1 cellular context compared by ENCODE assay signal in the genomic region with DNA sequence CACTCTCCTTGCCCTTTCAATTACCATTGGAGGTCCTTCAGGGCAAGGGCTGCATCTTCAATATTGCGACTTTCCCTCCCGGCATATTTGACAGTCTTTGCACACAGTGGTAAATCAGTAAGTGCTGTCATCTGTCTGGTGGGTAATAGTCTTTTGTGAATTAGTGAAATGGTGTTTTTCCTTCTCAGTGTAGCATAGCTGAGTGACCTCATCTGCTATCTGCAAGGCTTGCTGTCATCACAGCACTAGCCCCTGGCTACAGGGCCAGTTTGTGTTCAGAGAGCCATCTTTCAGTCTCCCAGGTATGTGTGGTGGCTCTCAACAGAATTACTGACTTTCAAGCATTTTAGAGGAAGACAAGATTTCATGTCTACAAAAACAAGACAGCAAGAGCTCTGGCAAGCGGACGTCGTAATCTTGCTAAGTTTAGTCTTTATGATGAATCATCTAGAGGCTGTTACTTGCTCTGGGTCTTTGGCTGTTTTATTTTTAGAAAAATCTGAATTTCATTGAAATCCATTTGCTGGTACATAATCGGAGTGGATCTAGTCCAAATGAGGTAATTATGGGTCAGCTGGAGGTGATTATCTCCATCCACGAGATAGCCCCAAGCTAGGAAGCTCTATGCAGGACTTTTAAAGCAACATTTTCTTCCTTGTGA.
TF ChIP-seq lines count a peak whose summit lies in the region.

No MANE protein-coding gene starts in this region.

TF ChIP-seq in SK-N-SH treated with all-trans-retinoic acid at 6 μM for 48 hours, 23 proteins besides CTCF, POLR2A, EP300 and RAD21 (continued from another document):
- TF ChIP-seq, protein P1, sequence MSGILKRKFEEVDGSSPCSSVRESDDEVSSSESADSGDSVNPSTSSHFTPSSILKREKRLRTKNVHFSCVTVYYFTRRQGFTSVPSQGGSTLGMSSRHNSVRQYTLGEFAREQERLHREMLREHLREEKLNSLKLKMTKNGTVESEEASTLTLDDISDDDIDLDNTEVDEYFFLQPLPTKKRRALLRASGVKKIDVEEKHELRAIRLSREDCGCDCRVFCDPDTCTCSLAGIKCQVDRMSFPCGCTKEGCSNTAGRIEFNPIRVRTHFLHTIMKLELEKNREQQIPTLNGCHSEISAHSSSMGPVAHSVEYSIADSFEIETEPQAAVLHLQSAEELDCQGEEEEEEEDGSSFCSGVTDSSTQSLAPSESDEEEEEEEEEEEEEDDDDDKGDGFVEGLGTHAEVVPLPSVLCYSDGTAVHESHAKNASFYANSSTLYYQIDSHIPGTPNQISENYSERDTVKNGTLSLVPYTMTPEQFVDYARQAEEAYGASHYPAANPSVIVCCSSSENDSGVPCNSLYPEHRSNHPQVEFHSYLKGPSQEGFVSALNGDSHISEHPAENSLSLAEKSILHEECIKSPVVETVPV (CRISPR knock-in tag; IDR thresholded peaks at IDR 0.05), result peak; percentile 65; the same call in 1 of the 2 replicates
- TF ChIP-seq ZFP3 (CRISPR knock-in tag; IDR thresholded peaks at IDR 0.05) (no peak), ZNF70 (CRISPR knock-in tag; IDR thresholded peaks at IDR 0.05) (no peak), ZNF8 (CRISPR knock-in tag; IDR thresholded peaks at IDR 0.05) (0 out of 2 replicates have a peak, but pooled peaks have one; percentile 24), TCF4 (CRISPR knock-in tag; IDR thresholded peaks at IDR 0.05; ENCODE audit: borderline replicate concordance) (peak; percentile 92), RARB (CRISPR knock-in tag; IDR thresholded peaks at IDR 0.05) (no peak)
- TF ChIP-seq, protein P2, sequence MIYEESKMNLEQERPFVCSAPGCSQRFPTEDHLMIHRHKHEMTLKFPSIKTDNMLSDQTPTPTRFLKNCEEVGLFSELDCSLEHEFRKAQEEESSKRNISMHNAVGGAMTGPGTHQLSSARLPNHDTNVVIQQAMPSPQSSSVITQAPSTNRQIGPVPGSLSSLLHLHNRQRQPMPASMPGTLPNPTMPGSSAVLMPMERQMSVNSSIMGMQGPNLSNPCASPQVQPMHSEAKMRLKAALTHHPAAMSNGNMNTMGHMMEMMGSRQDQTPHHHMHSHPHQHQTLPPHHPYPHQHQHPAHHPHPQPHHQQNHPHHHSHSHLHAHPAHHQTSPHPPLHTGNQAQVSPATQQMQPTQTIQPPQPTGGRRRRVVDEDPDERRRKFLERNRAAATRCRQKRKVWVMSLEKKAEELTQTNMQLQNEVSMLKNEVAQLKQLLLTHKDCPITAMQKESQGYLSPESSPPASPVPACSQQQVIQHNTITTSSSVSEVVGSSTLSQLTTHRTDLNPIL (CRISPR knock-in tag; IDR thresholded peaks at IDR 0.05; ENCODE audit: low read depth), result peak; percentile 78
